Comparison of ENCODE assay signal across 10 cellular contexts in genomic region chr18:55420977-55421611, GRCh38.
A peak's percentile ranks its signal among the peaks of the same experiment; 100 is the strongest.
DNase-seq lines count a peak whose midpoint lies in the region; ATAC-seq and TF ChIP-seq lines count a peak whose summit lies in the region.
"Had no signal": no experiment of that assay in that cellular context is flagged by ENCODE, and none has a peak within 500 bp of the region (broad histone marks: within the 10 kb centered on the region; RNA-seq: fewer than 3 reads in every experiment).

No MANE protein-coding gene starts in this region.

- H2BK120ac ChIP-seq in mesenchymal stem cell (ENCODE audit: low read depth, low read length), result no peak overlapping the region

- peak overlapping the region; percentile 35 for H3K4me3 ChIP-seq in MG63
- H3K4me3 ChIP-seq in coronary artery, result peak overlapping the region; percentile 55
- H3K4me3 ChIP-seq in mesenchymal stem cell (ENCODE audit: insufficient read depth in 1 of 2, low read depth in 1 of 2, low read length in 2 of 2), result peak overlapping the region in 1 of 2 experiments; percentile 79
- H3K4me3 ChIP-seq in thoracic aorta, result peak overlapping the region; percentile 65
- H3K4me3 ChIP-seq in SJCRH30, result no peak overlapping the region

- no peak overlapping the region for H2BK15ac ChIP-seq in mesenchymal stem cell (ENCODE audit: low read depth, poor library complexity, severe bottlenecking)

- H3K18ac ChIP-seq in mesenchymal stem cell (ENCODE audit: low read depth in 1 of 2, low read length in 2 of 2), result no peak overlapping the region

- DNase-seq in MG63 (no peak), coronary artery (ENCODE audit: low spot score) (no peak), mesenchymal stem cell (no peak), thoracic aorta (ENCODE audit: low spot score) (no peak), SJCRH30 (no peak)
- DNase-seq: activated naive CD4-positive, alpha-beta T cell treated with anti-CD3 and anti-CD28 coated beads for 36 hours; naive thymus-derived CD4-positive, alpha-beta T cell had no signal

- no peaks in the 10 kb centered on the region for H3K36me3 ChIP-seq in MG63
- no peaks in the 10 kb centered on the region for H3K36me3 ChIP-seq in mesenchymal stem cell (ENCODE audit: control insufficient read depth in 1 of 2, insufficient read depth in 2 of 2, low read depth in 1 of 2, low read length in 2 of 2)
- H3K36me3 ChIP-seq in thoracic aorta, result no peaks in the 10 kb centered on the region
- H3K36me3 ChIP-seq in SJCRH30, result no peaks in the 10 kb centered on the region

- H2AK5ac ChIP-seq in mesenchymal stem cell (ENCODE audit: low read length, severe bottlenecking), result no peak overlapping the region

- H2BK5ac ChIP-seq in mesenchymal stem cell (ENCODE audit: low read depth, low read length, poor library complexity, severe bottlenecking), result no peak overlapping the region

- peaks cover 21% of the 10 kb centered on the region for H3K79me1 ChIP-seq in mesenchymal stem cell (replicated peaks; ENCODE audit: low read length, poor library complexity, severe bottlenecking)

- H2AFZ ChIP-seq in mesenchymal stem cell (ENCODE audit: low read depth, low read length), result no peak overlapping the region

- WGBS in mesenchymal stem cell, result no CpG with 5 or more reads among the region's 5 CpGs

- H3K9me3 ChIP-seq in MG63 (no peaks in the 10 kb centered on the region), mesenchymal stem cell (ENCODE audit: control insufficient read depth, low read length) (no peaks in the 10 kb centered on the region), thoracic aorta (no peaks in the 10 kb centered on the region), SJCRH30 (replicated peaks) (no peaks in the 10 kb centered on the region)

- no peak overlapping the region for H4K8ac ChIP-seq in mesenchymal stem cell (ENCODE audit: low read length)

- H3K14ac ChIP-seq in mesenchymal stem cell (ENCODE audit: low read length in 2 of 2), result no peak overlapping the region

- no peak for ATAC-seq in thoracic aorta (ENCODE audit: insufficient number of reproducible peaks, low FRiP score, low read depth)
- ATAC-seq in HG02623 (IDR thresholded peaks at IDR 0.05; ENCODE audit: unreplicated experiment), result no peak
- ATAC-seq in GM19463 (IDR thresholded peaks at IDR 0.05; ENCODE audit: unreplicated experiment), result no peak
- ATAC-seq: activated CD4-positive, CD25-positive, alpha-beta regulatory T cell treated with anti-CD3 and anti-CD28 coated beads, Interleukin-2, amount 50 U/mL, for 24 hours; naive thymus-derived CD4-positive, alpha-beta T cell had no signal

- no peak overlapping the region for H3K23ac ChIP-seq in mesenchymal stem cell (ENCODE audit: low read length in 2 of 2)

- peak overlapping the region; percentile 93 for H3K9ac ChIP-seq in mesenchymal stem cell (ENCODE audit: low read length)

- H3K4ac ChIP-seq in mesenchymal stem cell (ENCODE audit: low read depth in 1 of 2, low read length in 2 of 2), result peak overlapping the region in 1 of 2 experiments; percentile 84

- H3K27me3 ChIP-seq in MG63 (no peaks in the 10 kb centered on the region), mesenchymal stem cell (ENCODE audit: control insufficient read depth in 1 of 2, insufficient read depth in 1 of 2, low read length in 2 of 2) (no peaks in the 10 kb centered on the region), thoracic aorta (replicated peaks; ENCODE audit: insufficient read depth) (no peaks in the 10 kb centered on the region), SJCRH30 (no peaks in the 10 kb centered on the region)

- no peak overlapping the region for H3K4me2 ChIP-seq in mesenchymal stem cell (ENCODE audit: low read length, poor library complexity, severe bottlenecking)

- TF ChIP-seq CTCF in coronary artery (IDR thresholded peaks at IDR 0.05) (no peak), thoracic aorta (IDR thresholded peaks at IDR 0.05) (no peak)

- H3K27ac ChIP-seq in coronary artery (peak overlapping the region in 1 of 2 donors; percentile 46), mesenchymal stem cell (ENCODE audit: low read length, poor library complexity, severe bottlenecking) (no peak overlapping the region), thoracic aorta (peak overlapping the region in 1 of 2 donors; percentile 20), SJCRH30 (no peak overlapping the region)

- H4K91ac ChIP-seq in mesenchymal stem cell (ENCODE audit: low read length), result no peak overlapping the region

- H3K4me1 ChIP-seq in mesenchymal stem cell (ENCODE audit: control insufficient read depth, insufficient read depth, low read depth, low read length), result no peaks in the 10 kb centered on the region
- H3K4me1 ChIP-seq in thoracic aorta (ENCODE audit: control insufficient read depth in 1 of 2, low read depth in 2 of 2), result peaks cover 0 to 9% of the 10 kb centered on the region in 2 donors
- no peaks in the 10 kb centered on the region; the same call in 1 of the 2 replicates for H3K4me1 ChIP-seq in SJCRH30

- H2BK12ac ChIP-seq in mesenchymal stem cell (ENCODE audit: low read length in 2 of 2), result no peak overlapping the region
